8 cellular contexts compared by ENCODE assay signal in genomic region chr14:68843471-68844209, GRCh38. TPM values are rescaled to one million over a fixed set of nuclear protein-coding genes. Genes with fewer than 3 reads are reported as not detected.
DNase-seq lines count a peak whose midpoint lies in the region; ATAC-seq and TF ChIP-seq lines count a peak whose summit lies in the region.

No MANE protein-coding gene starts in this region.

- TF ChIP-seq CTCF in PC-9 (conservative IDR thresholded peaks at IDR 0.05) = peak; percentile 94
- peak; percentile 91 for TF ChIP-seq CTCF in nephron progenitor cell (IDR thresholded peaks at IDR 0.05)

- H3K4me1 Mint-ChIP-seq in nephron progenitor cell = peaks cover 29% of the 10 kb centered on the region
- peaks cover 21 to 39% of the 10 kb centered on the region in 2 donors for H3K4me1 Mint-ChIP-seq in stimulated activated naive B cell treated with anti-CD40 and anti-IgM and Interleukin-4, amounts not matched to agents 10 μg/mL and 1 μg/mL and 100 μg/mL, for 72 hours

- DNase-seq in DMS153 treated with DMSO at 0.1 percent for 48 hours (lab: John Stamatoyannopoulos, UW; ENCODE audit: unreplicated experiment) (peak; percentile 58), HuH-7 (ENCODE audit: low spot score) (peak; percentile 60), PC-9 (peak in 1 of 2 experiments; percentile 74), activated T-helper 1 cell treated with Interleukin-2 at 50 U/mL for 16 hours (ENCODE audit: low read depth) (peak; percentile 51), fibroblast of peridontal ligament (ENCODE audit: extremely low read depth) (peak; percentile 90), nephron progenitor cell (peak; percentile 82)
- peak; percentile 63 for DNase-seq in stimulated activated naive B cell treated with anti-CD40 and anti-IgM and Interleukin-4, amounts not matched to agents 10 μg/mL and 1 μg/mL and 100 μg/mL, for 72 hours

- H3K27ac Mint-ChIP-seq in nephron progenitor cell = no peak overlapping the region
- H3K27ac Mint-ChIP-seq in stimulated activated naive B cell treated with anti-CD40 and anti-IgM and Interleukin-4, amounts not matched to agents 10 μg/mL and 1 μg/mL and 100 μg/mL, for 72 hours = peak overlapping the region; percentile 69

- no peaks in the 10 kb centered on the region for H4K20me1 ChIP-seq in PC-9 (ENCODE audit: insufficient read depth)

- H3K27me3 ChIP-seq in PC-9 (ENCODE audit: insufficient read depth, low read depth) = no peaks in the 10 kb centered on the region

- H3K9me3 ChIP-seq in PC-9 (ENCODE audit: insufficient read depth, low read depth) = no peaks in the 10 kb centered on the region

- CTCF ChIA-PET in PC-9 (lab: Charles Lee) = interaction anchor here (0.6 to 1.2 kb wide), 7 partner anchors 10 to 1006 kb away, joined by 3 to 6 read pairs (median 5); no protein-coding TSS in a partner anchor

- H3K79me2 ChIP-seq in PC-9 (ENCODE audit: low read depth) = no peaks in the 10 kb centered on the region

- peak overlapping the region; percentile 37; the same call in 1 of the 2 replicates for H3K4me2 ChIP-seq in PC-9

- H3K27ac ChIP-seq in PC-9 = no peak overlapping the region

- no peak overlapping the region for H3K4me3 ChIP-seq in PC-9

- no peaks in the 10 kb centered on the region for H3K9me2 ChIP-seq in PC-9 (ENCODE audit: insufficient read depth)

- H3K9me3 Mint-ChIP-seq in nephron progenitor cell = peaks cover 21% of the 10 kb centered on the region
- H3K9me3 Mint-ChIP-seq in stimulated activated naive B cell treated with anti-CD40 and anti-IgM and Interleukin-4, amounts not matched to agents 10 μg/mL and 1 μg/mL and 100 μg/mL, for 72 hours = no peaks in the 10 kb centered on the region

- H3F3A ChIP-seq in PC-9 (ENCODE audit: insufficient read depth, low read depth) = no peaks in the 10 kb centered on the region

- BruUV-seq in PC-9 (replicated peaks; lab: Mats Ljungman, UMichigan) = no TSS peak

- intact Hi-C loops in PC-9 (cut with micrococcal nuclease; ENCODE audit: unreplicated experiment) = loop anchor here (2.0 to 5.0 kb wide), 3 partner anchors 901 to 1261 kb away; no protein-coding TSS in a partner anchor

- peaks cover 13% of the 10 kb centered on the region for H3K36me3 Mint-ChIP-seq in nephron progenitor cell (ENCODE audit: low read depth)
- H3K36me3 Mint-ChIP-seq in stimulated activated naive B cell treated with anti-CD40 and anti-IgM and Interleukin-4, amounts not matched to agents 10 μg/mL and 1 μg/mL and 100 μg/mL, for 72 hours = no peaks in the 10 kb centered on the region

- ATAC-seq in stimulated activated naive B cell treated with anti-CD40 and anti-IgM and Interleukin-4, amounts not matched to agents 10 μg/mL and 1 μg/mL and 100 μg/mL, for 72 hours (replicated peaks) = peak; percentile 88 to 90
- no peak for ATAC-seq in GM21360 (IDR thresholded peaks at IDR 0.05; ENCODE audit: unreplicated experiment)

- H3K4me3 Mint-ChIP-seq in nephron progenitor cell = peak overlapping the region; percentile 83
- peak overlapping the region; percentile 75 to 78 for H3K4me3 Mint-ChIP-seq in stimulated activated naive B cell treated with anti-CD40 and anti-IgM and Interleukin-4, amounts not matched to agents 10 μg/mL and 1 μg/mL and 100 μg/mL, for 72 hours

- H2AFZ ChIP-seq in PC-9 = 0 out of 2 replicates have a peak overlapping the region, but pooled peaks have one; percentile 46

- peaks cover 14% of the 10 kb centered on the region; the same call in 1 of the 2 replicates for H3K36me3 ChIP-seq in PC-9 (ENCODE audit: low read depth)

- POLR2A ChIA-PET in PC-9 (lab: Charles Lee; ENCODE audit: unreplicated experiment) = interaction anchor here (0.6 kb wide), 1 partner anchor 802 kb away, joined by 8 read pairs; no protein-coding TSS in a partner anchor

- no peaks in the 10 kb centered on the region for H3K4me1 ChIP-seq in PC-9 (replicated peaks; ENCODE audit: insufficient read depth)

- H3K27me3 Mint-ChIP-seq in nephron progenitor cell (ENCODE audit: low read depth, poor library complexity) = no peaks in the 10 kb centered on the region
- peaks cover 0 to 4% of the 10 kb centered on the region in 2 donors for H3K27me3 Mint-ChIP-seq in stimulated activated naive B cell treated with anti-CD40 and anti-IgM and Interleukin-4, amounts not matched to agents 10 μg/mL and 1 μg/mL and 100 μg/mL, for 72 hours

RNA-seq across cellular contexts. Expression of gene ZFP36L1, which starts 50.8 kb away (rescaled TPM):
- total RNA-seq in PC-9 (2021) = 179 and 237 TPM in 2 replicates
